In genomic region chr2:20421988-20422678, GRCh38 we compare ENCODE assay signal across 10 cellular contexts. TPM values are rescaled to one million over a fixed set of nuclear protein-coding genes. Genes with fewer than 3 reads are reported as not detected.
DNase-seq lines count a peak whose midpoint lies in the region; ATAC-seq, FAIRE-seq and TF ChIP-seq lines count a peak whose summit lies in the region.
"Had no signal": no experiment of that assay in that cellular context is flagged by ENCODE, and none has a peak within 500 bp of the region (broad histone marks: within the 10 kb centered on the region; RNA-seq: fewer than 3 reads in every experiment).

No MANE protein-coding gene starts in this region.

- DNase-seq in AG09319 (ENCODE audit: extremely low read depth, low read depth) (peak; percentile 83), RWPE2 (ENCODE audit: low spot score) (peak; percentile 84), foreskin keratinocyte (peak in 1 of 2 donors; percentile 62), pancreas (peak; percentile 91 to 98 (median 94)), NCI-H2171 treated with DMSO at 0.1 percent for 48 hours (lab: John Stamatoyannopoulos, UW) (no peak), OCI-M2 (lab: John Stamatoyannopoulos, UW; ENCODE audit: unreplicated experiment) (no peak)
- DNase-seq in stimulated activated CD4-positive, alpha-beta T cell treated with anti-CD3 and anti-CD28 coated beads, Interleukin-2, amount 100 ng/mL, for 48 hours, result no peak

- H3K36me3 ChIP-seq in RWPE2 (ENCODE audit: low read depth) (no peaks in the 10 kb centered on the region), pancreas (no peaks in the 10 kb centered on the region)
- H3K36me3 ChIP-seq: cardiac muscle cell had no signal

- no peak for TF ChIP-seq CTCF in AG09319 (IDR thresholded peaks at IDR 0.05; ENCODE audit: low read depth, low read length)
- no peak for TF ChIP-seq CTCF in RWPE2 (IDR thresholded peaks at IDR 0.05; ENCODE audit: poor library complexity, severe bottlenecking)
- no peak for TF ChIP-seq CTCF in foreskin keratinocyte (conservative IDR thresholded peaks at IDR 0.05)
- no peak for TF ChIP-seq CTCF in pancreas (IDR thresholded peaks at IDR 0.05)

- H3K27ac ChIP-seq in RWPE2 (ENCODE audit: poor library complexity, severe bottlenecking) (peak overlapping the region; percentile 67), foreskin keratinocyte (no peak overlapping the region), pancreas (peak overlapping the region; percentile 11 to 69 (median 54))
- H3K27ac ChIP-seq: cardiac muscle cell, parathyroid adenoma had no signal

- ATAC-seq in RWPE2 (ENCODE audit: low read depth) (peak; percentile 81), foreskin keratinocyte (peak; percentile 58), pancreas (peak; percentile 85 to 90 (median 87)), HG03460 (IDR thresholded peaks at IDR 0.05; ENCODE audit: unreplicated experiment) (no peak)

- intact Hi-C loops in pancreas (cut with DNase I), result no loop called here

- peaks cover 27% of the 10 kb centered on the region for H3K4me1 ChIP-seq in RWPE2 (ENCODE audit: insufficient read depth, poor library complexity, severe bottlenecking)
- peaks cover 10% of the 10 kb centered on the region for H3K4me1 ChIP-seq in foreskin keratinocyte
- peaks cover 12 to 22% (median 16%) of the 10 kb centered on the region in 3 donors for H3K4me1 ChIP-seq in pancreas
- H3K4me1 ChIP-seq: parathyroid adenoma had no signal

- H3K4me3 ChIP-seq in RWPE2 (ENCODE audit: severe bottlenecking) (no peak overlapping the region), pancreas (no peak overlapping the region)
- H3K4me3 ChIP-seq: cardiac muscle cell had no signal

- H3K9me3 ChIP-seq in RWPE2 (ENCODE audit: severe bottlenecking) (no peaks in the 10 kb centered on the region), pancreas (no peaks in the 10 kb centered on the region)

- 22 to 25% methylated on average over 11 of the region's 11 CpGs for WGBS in pancreas, 2 donors

- H3K27me3 ChIP-seq in RWPE2 (ENCODE audit: insufficient read depth, poor library complexity, severe bottlenecking) (no peaks in the 10 kb centered on the region), foreskin keratinocyte (no peaks in the 10 kb centered on the region), pancreas (no peaks in the 10 kb centered on the region)
- H3K27me3 ChIP-seq: cardiac muscle cell had no signal

- FAIRE-seq in pancreas (lab: Jason Lieb, UNC), result no peak

RNA-seq across cellular contexts. Expression of gene RHOB, which starts 24.7 kb away (rescaled TPM):
- total RNA-seq in foreskin keratinocyte (46.8 and 64.3 TPM in 2 replicates), pancreas (10 to 100 TPM; 27.5 to 70.0 (median 52.4) TPM)
- polyA plus RNA-seq in foreskin keratinocyte (31.0 and 40.3 TPM in 2 replicates), pancreas (10 to 100 TPM; 56.3 to 98.5 TPM)

Comparison
In these comparisons a context has a peak if more than half of its experiments do, and no peak if none do; other contexts are left out.
1. DNase-seq: peak in AG09319 (single experiment), RWPE2 (single experiment) and pancreas (6 of 6); none in stimulated activated CD4-positive, alpha-beta T cell treated with anti-CD3 and anti-CD28 coated beads, Interleukin-2, amount 100 ng/mL, for 48 hours (0 of 2), NCI-H2171 treated with DMSO at 0.1 percent for 48 hours (single experiment) and OCI-M2 (single experiment).